11 cellular contexts compared by ENCODE assay signal in the genomic region with DNA sequence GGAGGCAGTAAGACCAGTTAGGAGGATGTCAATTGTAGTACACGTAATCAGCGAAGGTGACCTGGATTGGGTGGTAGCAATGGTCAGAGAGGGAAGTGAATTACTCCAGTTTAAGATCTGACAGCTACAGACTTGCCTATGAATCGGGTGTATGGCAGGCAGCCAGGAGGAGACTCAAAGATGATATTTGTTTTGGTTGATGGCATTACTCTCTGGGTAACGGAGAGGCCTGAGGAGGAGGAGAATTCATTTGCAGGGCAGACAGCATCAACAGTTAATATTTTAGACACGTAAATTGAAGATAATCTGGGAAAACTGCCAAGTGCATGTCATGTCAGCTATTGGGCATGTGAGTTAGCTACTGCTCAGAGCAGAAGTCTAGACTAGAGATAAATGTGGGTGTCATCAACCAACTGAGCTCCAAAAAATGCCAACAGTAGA.
DNase-seq lines count a peak whose midpoint lies in the region; ATAC-seq and TF ChIP-seq lines count a peak whose summit lies in the region.
"Had no signal": no experiment of that assay in that cellular context is flagged by ENCODE, and none has a peak within 500 bp of the region (broad histone marks: within the 10 kb centered on the region; RNA-seq: fewer than 3 reads in every experiment).

No MANE protein-coding gene starts in this region.

- peaks cover 3 to 30% (median 17%) of the 10 kb centered on the region in 9 donors for H3K4me1 ChIP-seq in heart right ventricle
- H3K4me1 ChIP-seq: colonic mucosa, transverse colon had no signal

- no peak overlapping the region for H3K4me3 Mint-ChIP-seq in T-helper 2 cell treated with Interferon-gamma antibody and Interleukin-4, amounts not matched to agents 5 μg/mL and 100 μg/mL, for 36 hours

- WGBS in heart right ventricle, 2 donors, result 29 to 40% methylated on average over 5 of the region's 5 CpGs

- H3K27me3 ChIP-seq in heart right ventricle, result no peaks in the 10 kb centered on the region
- H3K27me3 ChIP-seq: colonic mucosa, transverse colon had no signal

- H3K9me3 ChIP-seq in heart right ventricle, result no peaks in the 10 kb centered on the region
- H3K9me3 ChIP-seq: colonic mucosa, transverse colon had no signal

- H3K36me3 Mint-ChIP-seq in T-helper 2 cell treated with Interferon-gamma antibody and Interleukin-4, amounts not matched to agents 5 μg/mL and 100 μg/mL, for 36 hours (ENCODE audit: low read depth), result no peaks in the 10 kb centered on the region

- no peaks in the 10 kb centered on the region for H3K9me3 Mint-ChIP-seq in T-helper 2 cell treated with Interferon-gamma antibody and Interleukin-4, amounts not matched to agents 5 μg/mL and 100 μg/mL, for 36 hours

- peak overlapping the region in 6 of 10 donors; percentile 11 to 76 (median 59) for H3K27ac ChIP-seq in heart right ventricle
- H3K27ac ChIP-seq: colonic mucosa, transverse colon had no signal

- DNase-seq in NCI-H748 (lab: John Stamatoyannopoulos, UW; ENCODE audit: unreplicated experiment) (peak; percentile 62), NCI-H748 treated with DMSO at 0.1 percent for 48 hours (lab: John Stamatoyannopoulos, UW) (no peak), T1000 (lab: John Stamatoyannopoulos, UW) (peak; percentile 12), heart right ventricle (peak in 1 of 2 donors; percentile 49), NCI-H524 (lab: John Stamatoyannopoulos, UW) (no peak)
- DNase-seq in stimulated activated CD4-positive, alpha-beta T cell treated with anti-CD3 and anti-CD28 coated beads, Interleukin-4, amount 100 ng/mL, for 1 hour, result no peak
- no peak for DNase-seq in T-helper 2 cell treated with Interferon-gamma antibody and Interleukin-4, amounts not matched to agents 5 μg/mL and 100 μg/mL, for 36 hours (ENCODE audit: low spot score)
- DNase-seq: ACHN, colonic mucosa, transverse colon had no signal

- no peak overlapping the region for H3K4me3 ChIP-seq in heart right ventricle
- H3K4me3 ChIP-seq: colonic mucosa, transverse colon had no signal

- H3K27ac Mint-ChIP-seq in T-helper 2 cell treated with Interferon-gamma antibody and Interleukin-4, amounts not matched to agents 5 μg/mL and 100 μg/mL, for 36 hours, result no peak overlapping the region

- H3K36me3 ChIP-seq in heart right ventricle, result peaks cover 0 to 4% (median 0%) of the 10 kb centered on the region in 9 donors
- H3K36me3 ChIP-seq: colonic mucosa, transverse colon had no signal

- no peak for TF ChIP-seq CTCF in heart right ventricle (IDR thresholded peaks at IDR 0.05)

- intact Hi-C loops in heart right ventricle (cut with DNase I), result no loop called here

- peaks cover 5% of the 10 kb centered on the region for H3K27me3 Mint-ChIP-seq in T-helper 2 cell treated with Interferon-gamma antibody and Interleukin-4, amounts not matched to agents 5 μg/mL and 100 μg/mL, for 36 hours (ENCODE audit: low read depth)

- ATAC-seq in heart right ventricle, result peak; percentile 46 to 93 (median 85)
- ATAC-seq in HG03095 (IDR thresholded peaks at IDR 0.05; ENCODE audit: unreplicated experiment), result no peak

- H3K4me1 Mint-ChIP-seq in T-helper 2 cell treated with Interferon-gamma antibody and Interleukin-4, amounts not matched to agents 5 μg/mL and 100 μg/mL, for 36 hours (ENCODE audit: low read depth), result no peaks in the 10 kb centered on the region

Comparison
In these comparisons a context has a peak if more than half of its experiments do, and no peak if none do; other contexts are left out.
1. DNase-seq: peak in NCI-H748 (single experiment) and T1000 (single experiment); none in NCI-H748 treated with DMSO at 0.1 percent for 48 hours (single experiment), stimulated activated CD4-positive, alpha-beta T cell treated with anti-CD3 and anti-CD28 coated beads, Interleukin-4, amount 100 ng/mL, for 1 hour (single experiment), T-helper 2 cell treated with Interferon-gamma antibody and Interleukin-4, amounts not matched to agents 5 μg/mL and 100 μg/mL, for 36 hours (single experiment) and NCI-H524 (0 of 2).